Comparison of ENCODE assay signal across 17 cellular contexts in genomic region chr10:22673785-22674184, GRCh38. TPM values are rescaled to one million over a fixed set of nuclear protein-coding genes. Genes with fewer than 3 reads are reported as not detected.
DNase-seq lines count a peak whose midpoint lies in the region; ATAC-seq, FAIRE-seq and TF ChIP-seq lines count a peak whose summit lies in the region.
"Had no signal": no experiment of that assay in that cellular context is flagged by ENCODE, and none has a peak within 500 bp of the region (broad histone marks: within the 10 kb centered on the region; RNA-seq: fewer than 3 reads in every experiment).

No MANE protein-coding gene starts in this region.

- in situ Hi-C loops in K562 (cut with MboI): no loop called here

- no peaks in the 10 kb centered on the region for H3K27me3 ChIP-seq in CD4-positive, alpha-beta memory T cell (ENCODE audit: insufficient read depth, low read length)
- no peaks in the 10 kb centered on the region for H3K27me3 ChIP-seq in H9 (ENCODE audit: insufficient read depth, low read length)
- no peaks in the 10 kb centered on the region for H3K27me3 ChIP-seq in K562 (ENCODE audit: control insufficient read depth in 2 of 2, insufficient read depth in 2 of 2, low read length in 2 of 2)
- H3K27me3 ChIP-seq in heart left ventricle: no peaks in the 10 kb centered on the region
- H3K27me3 ChIP-seq in right lobe of liver: no peaks in the 10 kb centered on the region
- H3K27me3 ChIP-seq: gastrocnemius medialis, upper lobe of right lung had no signal

- H2AK5ac ChIP-seq in H9 (ENCODE audit: insufficient read length, low read length): no peak overlapping the region

- H2BK5ac ChIP-seq in H9 (ENCODE audit: insufficient read length, low read length): no peak overlapping the region

- H3K4ac ChIP-seq in H9 (ENCODE audit: low read depth, low read length): no peak overlapping the region

- H3K4me1 ChIP-seq in CD4-positive, alpha-beta memory T cell (ENCODE audit: insufficient read depth, low read length): peaks cover 97% of the 10 kb centered on the region
- peaks cover 13% of the 10 kb centered on the region for H3K4me1 ChIP-seq in H9 (ENCODE audit: insufficient read depth, low read length)
- peaks cover 22 to 54% of the 10 kb centered on the region in 2 experiments for H3K4me1 ChIP-seq in K562 (replicated peaks in 1 of 2; ENCODE audit: control insufficient read depth in 2 of 2, insufficient read depth in 2 of 2, low read length in 2 of 2)
- peaks cover 0 to 89% (median 14%) of the 10 kb centered on the region in 12 donors for H3K4me1 ChIP-seq in heart left ventricle
- peaks cover 0 to 3% (median 0%) of the 10 kb centered on the region in 4 donors for H3K4me1 ChIP-seq in right lobe of liver
- H3K4me1 ChIP-seq: gastrocnemius medialis had no signal

- no peak overlapping the region for H3K18ac ChIP-seq in H9 (ENCODE audit: insufficient read length, low read depth, low read length)

- no peak overlapping the region for H3K56ac ChIP-seq in H9 (ENCODE audit: insufficient read length, low read depth, low read length)

- no peak for FAIRE-seq in K562 (lab: Jason Lieb, UNC)

- no peaks in the 10 kb centered on the region for H3K9me1 ChIP-seq in K562 (ENCODE audit: control insufficient read depth, insufficient read depth, low read length)

- H4K20me1 ChIP-seq in H9 (ENCODE audit: control insufficient read depth, insufficient read depth, insufficient read length) (no peaks in the 10 kb centered on the region), K562 (replicated peaks; ENCODE audit: control insufficient read depth, insufficient read depth, low read length) (no peaks in the 10 kb centered on the region; the same call in 1 of the 2 replicates)

- no peak overlapping the region for H2BK120ac ChIP-seq in H9 (ENCODE audit: low read depth, low read length, poor library complexity, severe bottlenecking)

- no peak overlapping the region for H2BK20ac ChIP-seq in H9 (ENCODE audit: low read depth, low read length, poor library complexity, severe bottlenecking)

- peak; percentile 16; the same call in 2 of the 3 replicates for ATAC-seq in K562
- no peak for ATAC-seq in natural killer cell treated with Interleukin-12 subunit alpha and Interleukin-12 subunit beta and Interleukin-15 and Interleukin-18, amount 100 ng/mL, for 72 hours
- no peak for ATAC-seq in heart left ventricle
- ATAC-seq in right lobe of liver: no peak
- ATAC-seq in GM18517 (IDR thresholded peaks at IDR 0.05; ENCODE audit: unreplicated experiment): no peak
- ATAC-seq: esophagus mucosa, gastrocnemius medialis, upper lobe of right lung had no signal

- intact Hi-C loops in CD4-positive, alpha-beta memory T cell (cut with micrococcal nuclease): no loop called here
- intact Hi-C loops in K562 (cut with micrococcal nuclease) (no loop called here), heart left ventricle (cut with DNase I) (no loop called here), right lobe of liver (cut with DNase I) (no loop called here)

- BruUV-seq in K562 (replicated peaks; lab: Mats Ljungman, UMichigan): no TSS peak

- H3K4me2 ChIP-seq in H9 (ENCODE audit: insufficient read depth, insufficient read length, low read length) (no peak overlapping the region), K562 (ENCODE audit: insufficient read depth, low read length) (peak overlapping the region; percentile 9; the same call in 1 of the 2 replicates)

- H2BK12ac ChIP-seq in H9 (ENCODE audit: insufficient read length, low read depth, low read length): no peak overlapping the region

- no peak overlapping the region for H3K4me3 ChIP-seq in CD4-positive, alpha-beta memory T cell (ENCODE audit: low read length in 2 of 2)
- no peak overlapping the region for H3K4me3 ChIP-seq in K562
- no peak overlapping the region for H3K4me3 ChIP-seq in heart left ventricle
- H3K4me3 ChIP-seq in right lobe of liver: no peak overlapping the region
- H3K4me3 ChIP-seq: gastrocnemius medialis, SK-N-MC, upper lobe of right lung had no signal

- H3K79me1 ChIP-seq in H9 (ENCODE audit: insufficient read depth, low read depth, low read length, poor library complexity, severe bottlenecking): no peaks in the 10 kb centered on the region

- no peaks in the 10 kb centered on the region for H3K36me3 ChIP-seq in CD4-positive, alpha-beta memory T cell (ENCODE audit: insufficient read depth, low read length)
- peaks cover 14% of the 10 kb centered on the region; the same call in 1 of the 3 replicates for H3K36me3 ChIP-seq in K562 (ENCODE audit: control insufficient read depth, insufficient read depth, low read length)
- no peaks in the 10 kb centered on the region for H3K36me3 ChIP-seq in heart left ventricle
- H3K36me3 ChIP-seq in right lobe of liver: no peaks in the 10 kb centered on the region
- H3K36me3 ChIP-seq: gastrocnemius medialis, upper lobe of right lung had no signal

- no peak overlapping the region for H3K14ac ChIP-seq in H9 (ENCODE audit: insufficient read depth, low read length)

- H3K79me2 ChIP-seq in H9 (ENCODE audit: insufficient read depth, low read length): peaks cover 8% of the 10 kb centered on the region; the same call in 1 of the 2 replicates
- peaks cover 99% of the 10 kb centered on the region for H3K79me2 ChIP-seq in K562 (ENCODE audit: control insufficient read depth, insufficient read depth, low read length)

- H2BK15ac ChIP-seq in H9 (ENCODE audit: low read depth, low read length): no peak overlapping the region

- no peak overlapping the region for H3K23ac ChIP-seq in H9 (ENCODE audit: insufficient read length, low read depth, low read length)

- H3K9me3 Mint-ChIP-seq in CD4-positive, alpha-beta memory T cell: peaks cover 0 to 3% (median 0%) of the 10 kb centered on the region in 8 donors
- H3K9me3 Mint-ChIP-seq in H9: no peaks in the 10 kb centered on the region; a peak in 1 of 5 replicates
- no peaks in the 10 kb centered on the region for H3K9me3 Mint-ChIP-seq in natural killer cell treated with Interleukin-12 subunit alpha and Interleukin-12 subunit beta and Interleukin-15 and Interleukin-18, amount 100 ng/mL, for 72 hours
- H3K9me3 Mint-ChIP-seq: activated B cell treated with CpG ODN at 0.5 μM for 24 hours had no signal

- H3K23me2 ChIP-seq in H9 (ENCODE audit: insufficient read length, low read depth, low read length, poor library complexity, severe bottlenecking): no peaks in the 10 kb centered on the region

- no peaks in the 10 kb centered on the region for H3K9me3 ChIP-seq in CD4-positive, alpha-beta memory T cell (ENCODE audit: control insufficient read depth in 1 of 2, low read length in 2 of 2)
- H3K9me3 ChIP-seq in H9 (ENCODE audit: control insufficient read depth, low read depth, low read length) (no peaks in the 10 kb centered on the region), K562 (replicated peaks; ENCODE audit: control insufficient read depth, insufficient read depth, low read depth, low read length) (no peaks in the 10 kb centered on the region), heart left ventricle (no peaks in the 10 kb centered on the region), right lobe of liver (no peaks in the 10 kb centered on the region)
- H3K9me3 ChIP-seq: gastrocnemius medialis, upper lobe of right lung had no signal

- TF ChIP-seq CTCF in H9 (conservative IDR thresholded peaks at IDR 0.05): no peak
- no peak for TF ChIP-seq CTCF in K562 (IDR thresholded peaks at IDR 0.05 in 2 of 3, conservative IDR thresholded peaks at IDR 0.05 in 1 of 3; ENCODE audit: insufficient read depth in 2 of 3, low read depth in 1 of 3, low read length in 3 of 3)
- TF ChIP-seq CTCF in heart left ventricle (IDR thresholded peaks at IDR 0.05): no peak
- TF ChIP-seq CTCF in right lobe of liver (IDR thresholded peaks at IDR 0.05): no peak

- WGBS in H9 (ENCODE audit: extremely low coverage, insufficient read length, low lambda C conversion rate): no CpG with 5 or more reads among the region's 1 CpG
- WGBS in K562 (ENCODE audit: insufficient coverage, low coverage, missing lambda C conversion rate): 64% methylated on average over 1 of the region's 1 CpG
- WGBS in heart left ventricle, 4 donors: 71 to 78% (median 76%) methylated on average over 1 of the region's 1 CpG
- WGBS in right lobe of liver (ENCODE audit: insufficient coverage, low coverage, low lambda C conversion rate, missing lambda C conversion rate): 100% methylated on average over 1 of the region's 1 CpG

- no peaks in the 10 kb centered on the region for H3K27me3 Mint-ChIP-seq in CD4-positive, alpha-beta memory T cell
- H3K27me3 Mint-ChIP-seq in H9 (ENCODE audit: low read depth): no peaks in the 10 kb centered on the region
- no peaks in the 10 kb centered on the region for H3K27me3 Mint-ChIP-seq in natural killer cell treated with Interleukin-12 subunit alpha and Interleukin-12 subunit beta and Interleukin-15 and Interleukin-18, amount 100 ng/mL, for 72 hours
- H3K27me3 Mint-ChIP-seq: activated B cell treated with CpG ODN at 0.5 μM for 24 hours had no signal

- no peak overlapping the region for H4K8ac ChIP-seq in H9 (replicated peaks; ENCODE audit: insufficient read length, low read depth, low read length)

- POLR2A ChIA-PET in CD4-positive, alpha-beta memory T cell (lab: Charles Lee; ENCODE audit: partially characterized antibody): interaction anchor here (1.1 to 11.2 kb wide), 4 partner anchors 12 to 59 kb away, joined by 3 to 188 read pairs (median 4); no protein-coding TSS in a partner anchor
- POLR2A ChIA-PET in K562 (lab: Yijun Ruan, JAX): interaction anchor here (0.8 to 4.5 kb wide), 3 partner anchors 9 to 79 kb away, joined by 3 to 21 read pairs (median 7); no protein-coding TSS in a partner anchor

- peaks cover 77 to 98% (median 90%) of the 10 kb centered on the region in 4 donors for H3K4me1 Mint-ChIP-seq in CD4-positive, alpha-beta memory T cell
- peaks cover 58 to 59% of the 10 kb centered on the region in 2 experiments for H3K4me1 Mint-ChIP-seq in H9
- H3K4me1 Mint-ChIP-seq in natural killer cell treated with Interleukin-12 subunit alpha and Interleukin-12 subunit beta and Interleukin-15 and Interleukin-18, amount 100 ng/mL, for 72 hours (ENCODE audit: low read depth in 2 of 2): peaks cover 68 to 82% of the 10 kb centered on the region in 2 donors

- H3K4me3 Mint-ChIP-seq in CD4-positive, alpha-beta memory T cell: peak overlapping the region in 7 of 8 donors; percentile 1 to 70 (median 41)
- H3K4me3 Mint-ChIP-seq in H9: no peak overlapping the region
- H3K4me3 Mint-ChIP-seq in natural killer cell treated with Interleukin-12 subunit alpha and Interleukin-12 subunit beta and Interleukin-15 and Interleukin-18, amount 100 ng/mL, for 72 hours: no peak overlapping the region
- H3K4me3 Mint-ChIP-seq: activated B cell treated with CpG ODN at 0.5 μM for 24 hours had no signal

- H3T11ph ChIP-seq in H9 (ENCODE audit: low read length): no peak overlapping the region

- CTCF ChIA-PET in CD4-positive, alpha-beta memory T cell (lab: Charles Lee; ENCODE audit: partially characterized antibody): interaction anchor here (1.3 to 1.9 kb wide), 3 partner anchors 33 to 44 kb away, joined by 4 to 6 read pairs (median 4); no protein-coding TSS in a partner anchor
- CTCF ChIA-PET in K562 (lab: Yijun Ruan, JAX; ENCODE audit: low intra/inter-chr PET ratio): no interaction called here

- peak overlapping the region; percentile 33 for H3K9ac ChIP-seq in H9 (ENCODE audit: extremely low read depth, insufficient read length, low read length)
- peak overlapping the region in 1 of 2 experiments; percentile 36; a peak in 2 of 4 replicates for H3K9ac ChIP-seq in K562 (ENCODE audit: insufficient read depth in 1 of 2, low read depth in 2 of 2, low read length in 2 of 2)

- H3K27ac Mint-ChIP-seq in CD4-positive, alpha-beta memory T cell: peak overlapping the region in 6 of 7 donors; percentile 9 to 97 (median 42)
- peak overlapping the region in 2 of 3 experiments; percentile 4 to 84; a peak in 3 of 7 replicates for H3K27ac Mint-ChIP-seq in H9
- peak overlapping the region; percentile 97 to 99 for H3K27ac Mint-ChIP-seq in natural killer cell treated with Interleukin-12 subunit alpha and Interleukin-12 subunit beta and Interleukin-15 and Interleukin-18, amount 100 ng/mL, for 72 hours
- H3K27ac Mint-ChIP-seq: activated B cell treated with CpG ODN at 0.5 μM for 24 hours had no signal

- no peak for DNase-seq in CD4-positive, alpha-beta memory T cell
- DNase-seq in H9: no peak
- no peak for DNase-seq in K562 (ENCODE audit: extremely low read depth in 1 of 4, low spot score in 3 of 4)
- no peak for DNase-seq in natural killer cell treated with Interleukin-12 subunit alpha and Interleukin-12 subunit beta and Interleukin-15 and Interleukin-18, amount 100 ng/mL, for 72 hours (ENCODE audit: low spot score)
- DNase-seq in heart left ventricle: no peak
- DNase-seq in right lobe of liver: no peak
- DNase-seq: activated B cell treated with CpG ODN at 0.5 μM for 24 hours; activated effector memory CD4-positive, alpha-beta T cell treated with Interleukin-2 at 50 U/mL for 16 hours; Calu3; caudate nucleus; gastrocnemius medialis; stimulated activated CD4-positive, alpha-beta T cell treated with anti-CD3 and anti-CD28 coated beads, Interleukin-4, amount 100 ng/mL, for 1 hour; upper lobe of right lung had no signal

- H3K27ac ChIP-seq in CD4-positive, alpha-beta memory T cell (ENCODE audit: low read depth, low read length): no peak overlapping the region
- no peak overlapping the region for H3K27ac ChIP-seq in H9 (ENCODE audit: insufficient read length, low read depth, low read length)
- H3K27ac ChIP-seq in K562 (ENCODE audit: extremely low read depth, low read depth, low read length): peak overlapping the region; percentile 65
- H3K27ac ChIP-seq in heart left ventricle: peak overlapping the region in 1 of 12 donors; percentile 9
- no peak overlapping the region for H3K27ac ChIP-seq in right lobe of liver
- H3K27ac ChIP-seq: gastrocnemius medialis, HL-60, SK-N-MC, upper lobe of right lung had no signal

- TF ChIP-seq POLR2A in K562 (conservative IDR thresholded peaks at IDR 0.05) (no peak), heart left ventricle (IDR thresholded peaks at IDR 0.05) (no peak), right lobe of liver (IDR thresholded peaks at IDR 0.05) (no peak)

- no peak overlapping the region for H4K91ac ChIP-seq in H9 (ENCODE audit: insufficient read length, low read depth, low read length)

- H2AFZ ChIP-seq in H9 (ENCODE audit: low read length) (no peak overlapping the region), K562 (ENCODE audit: low read depth, low read length) (no peak overlapping the region)

- TF ChIP-seq EP300 in K562 (IDR thresholded peaks at IDR 0.05; ENCODE audit: low read length): no peak

- no peak for TF ChIP-seq RAD21 in K562 (CRISPR knock-in tag; conservative IDR thresholded peaks at IDR 0.05 in 1 of 2, IDR thresholded peaks at IDR 0.05 in 1 of 2)

- H3K36me3 Mint-ChIP-seq in CD4-positive, alpha-beta memory T cell: peaks cover 3 to 9% of the 10 kb centered on the region in 2 donors
- H3K36me3 Mint-ChIP-seq in H9 (ENCODE audit: insufficient read depth in 1 of 3, low read depth in 3 of 3): no peaks in the 10 kb centered on the region; a peak in 1 of 7 replicates
- no peaks in the 10 kb centered on the region for H3K36me3 Mint-ChIP-seq in natural killer cell treated with Interleukin-12 subunit alpha and Interleukin-12 subunit beta and Interleukin-15 and Interleukin-18, amount 100 ng/mL, for 72 hours

- no peak overlapping the region for H4K5ac ChIP-seq in H9 (ENCODE audit: insufficient read length, low read depth, low read length)

RNA-seq across cellular contexts. Expression of gene PIP4K2A, which starts 40.6 kb away (rescaled TPM):
- 100 to 1,000 TPM; 171 to 179 TPM for total RNA-seq in CD4-positive, alpha-beta memory T cell
- 10 to 100 TPM; 33.4 to 87.0 TPM for polyA plus RNA-seq in CD4-positive, alpha-beta memory T cell
- total RNA-seq in H9 (2021): 33.3 and 33.6 TPM in 2 replicates
- 31.6 and 61.2 TPM in 2 replicates for total RNA-seq in K562 (2011; cell fraction: chromatin; rRNA removed; ENCODE audit: low replicate concordance)
- 22.7 and 26.6 TPM in 2 replicates for total RNA-seq in K562 (2011; cell fraction: nucleolus; rRNA removed)
- total RNA-seq in K562 (2011; cell fraction: nucleoplasm; rRNA removed): 30.2 and 39.5 TPM in 2 replicates
- 61.5 and 75.1 TPM in 2 replicates for total RNA-seq in K562 (2014; rRNA removed)
- 73.5 and 95.8 TPM in 2 replicates for total RNA-seq in K562 (2014; rRNA removed; fragmentation: Illumina TruSeq; extraction: Trizol)
- total RNA-seq in K562 (2015; rRNA removed; fragmentation: Illumina TruSeq; extraction: Trizol): 110 and 117 TPM in 2 replicates
- total RNA-seq in K562 (2021): 56.4 and 71.9 TPM in 2 replicates
- polyA plus RNA-seq in K562 (2011; rRNA removed): 29.8 and 35.6 TPM in 2 replicates
- polyA plus RNA-seq in K562 (2011; cell fraction: cytosol; rRNA removed): 14.8 and 25.0 TPM in 2 replicates
- polyA plus RNA-seq in K562 (2011; cell fraction: nucleus; rRNA removed): 17.2 and 23.1 TPM in 2 replicates
- 39.4 and 42.5 TPM in 2 replicates for polyA plus RNA-seq in K562 (2012)
- polyA plus RNA-seq in K562 (2014; fragmentation: Illumina TruSeq; extraction: Trizol): 65.2 and 69.1 TPM in 2 replicates
- polyA plus RNA-seq in K562 (2014; fragmentation: Nextera tagmentation; extraction: Ambion mirVana): 10 to 100 TPM; 64.8 to 87.2 TPM
- 47.1 and 49.5 TPM in 2 replicates for polyA plus RNA-seq in K562 (2014; rRNA removed)
- 62.2 and 65.1 TPM in 2 replicates for polyA minus RNA-seq in K562 (2011; rRNA and poly(A)+ RNA removed)
- 37.1 and 39.1 TPM in 2 replicates for polyA minus RNA-seq in K562 (2011; cell fraction: cytosol; rRNA and poly(A)+ RNA removed)
- polyA minus RNA-seq in K562 (2011; cell fraction: nucleus; rRNA and poly(A)+ RNA removed): 21.7 and 45.1 TPM in 2 replicates
- total RNA-seq in natural killer cell treated with Interleukin-12 subunit alpha and Interleukin-12 subunit beta and Interleukin-15 and Interleukin-18, amount 100 ng/mL, for 72 hours: 100 to 1,000 TPM; 149 to 152 TPM
- total RNA-seq in heart left ventricle: 10 to 100 TPM in 8 of 9 donors, 1 to 10 TPM in 1; 9.2 to 35.6 (median 13.7) TPM
- 1 to 10 TPM; 4.0 to 8.3 TPM for polyA plus RNA-seq in heart left ventricle
- total RNA-seq in right lobe of liver: 10 to 100 TPM in 5 of 6 experiments, 1 to 10 TPM in 1; 8.1 to 27.6 (median 12.0) TPM

Comparison
In these comparisons a context has a peak if more than half of its experiments do, and no peak if none do; other contexts are left out.
1. H3K27ac Mint-ChIP-seq: peak in every context shown above with its lines; median percentile 98 in natural killer cell treated with Interleukin-12 subunit alpha and Interleukin-12 subunit beta and Interleukin-15 and Interleukin-18, amount 100 ng/mL, for 72 hours; 44 in H9; 42 in CD4-positive, alpha-beta memory T cell.
2. H3K4me3 Mint-ChIP-seq: peak in CD4-positive, alpha-beta memory T cell (7 of 8); none in H9 (0 of 2) and natural killer cell treated with Interleukin-12 subunit alpha and Interleukin-12 subunit beta and Interleukin-15 and Interleukin-18, amount 100 ng/mL, for 72 hours (single experiment).